20 cellular contexts compared by ENCODE assay signal in the genomic region with DNA sequence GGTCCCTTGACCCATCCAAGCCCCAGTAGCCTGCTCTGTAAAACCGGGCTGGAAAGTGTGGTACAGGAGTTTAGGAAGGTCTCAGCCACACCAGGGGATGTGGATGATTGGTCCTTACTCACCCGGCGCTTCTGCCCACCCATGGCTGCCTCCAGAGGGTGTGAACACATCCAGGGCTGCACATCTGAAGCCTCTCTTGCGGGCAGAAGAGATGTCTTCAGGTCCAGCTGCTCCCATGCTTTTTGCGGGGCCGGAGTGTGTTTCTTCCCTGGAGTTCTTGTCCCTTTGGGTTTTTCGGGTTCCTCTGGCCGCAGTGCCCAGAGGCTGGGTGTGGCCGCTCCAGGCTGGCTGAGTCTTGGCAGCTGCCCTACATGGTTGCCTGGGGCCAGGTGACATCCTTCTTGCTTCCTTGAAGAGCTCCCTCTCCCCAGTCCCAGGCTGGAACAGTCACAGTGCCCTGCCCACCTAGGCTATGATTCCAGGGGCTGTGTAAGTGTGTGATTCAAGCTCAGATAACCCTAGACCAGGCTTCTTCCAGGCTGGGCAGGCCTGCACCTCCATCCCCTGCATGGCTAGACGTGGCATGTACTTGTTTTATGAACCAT. TPM values are rescaled to one million over a fixed set of nuclear protein-coding genes. Genes with fewer than 3 reads are reported as not detected.
DNase-seq lines count a peak whose midpoint lies in the region; ATAC-seq, FAIRE-seq and TF ChIP-seq lines count a peak whose summit lies in the region.
"Had no signal": no experiment of that assay in that cellular context is flagged by ENCODE, and none has a peak within 500 bp of the region (broad histone marks: within the 10 kb centered on the region; RNA-seq: fewer than 3 reads in every experiment).

No MANE protein-coding gene starts in this region.

- no peaks in the 10 kb centered on the region for H3K27me3 Mint-ChIP-seq in osteocyte (ENCODE audit: unreplicated experiment)
- H3K27me3 Mint-ChIP-seq: activated CD4-positive, alpha-beta memory T cell treated with anti-CD3 and anti-CD28 coated beads for 36 hours had no signal

- in situ Hi-C loops in HepG2 (cut with HindIII; ENCODE audit: extremely low pct_ligation_motif_present, low pct_unique_long_range_greater_than_20kb), result no loop called here

- H3K27ac ChIP-seq in HepG2 (ENCODE audit: extremely low read length, insufficient read depth, low read length) (no peak overlapping the region), right lobe of liver (no peak overlapping the region)
- H3K27ac ChIP-seq: parathyroid adenoma, tibial artery, VCaP had no signal

- TF ChIP-seq RAD21 in HepG2 (CRISPR knock-in tag; IDR thresholded peaks at IDR 0.05), result no peak

- no peak for TF ChIP-seq CTCF in HepG2 (CRISPR knock-in tag; IDR thresholded peaks at IDR 0.05)
- no peak for TF ChIP-seq CTCF in right lobe of liver (IDR thresholded peaks at IDR 0.05)
- TF ChIP-seq CTCF in epithelial cell of esophagus (IDR thresholded peaks at IDR 0.05; ENCODE audit: insufficient read depth, low read depth, low read length, missing control alignments), result no peak
- no peak for TF ChIP-seq CTCF in osteocyte (IDR thresholded peaks at IDR 0.05)

- ATAC-seq in HepG2, result no peak
- no peak for ATAC-seq in right lobe of liver
- no peak for ATAC-seq in HG03342 (IDR thresholded peaks at IDR 0.05; ENCODE audit: unreplicated experiment)
- ATAC-seq: gastroesophageal sphincter had no signal

- TF ChIP-seq EP300 in HepG2 (IDR thresholded peaks at IDR 0.05; ENCODE audit: low read depth in 2 of 2, low read length in 2 of 2), result no peak
- TF ChIP-seq EP300 in HepG2 (CRISPR knock-in tag; IDR thresholded peaks at IDR 0.05; ENCODE audit: borderline replicate concordance), result no peak

- 16% methylated on average over 5 of the region's 10 CpGs for WGBS in HepG2 (ENCODE audit: low lambda C conversion rate)
- 43% methylated on average over 3 of the region's 10 CpGs for WGBS in right lobe of liver (ENCODE audit: insufficient coverage, low coverage, low lambda C conversion rate, missing lambda C conversion rate)

- H3K79me2 ChIP-seq in HepG2 (ENCODE audit: insufficient read depth, low read length), result no peaks in the 10 kb centered on the region
- H3K79me2 ChIP-seq: parathyroid adenoma had no signal

- DNase-seq in HepG2 (ENCODE audit: low spot score) (no peak), right lobe of liver (no peak), epithelial cell of esophagus (ENCODE audit: low read depth) (peak; percentile 69), osteocyte (ENCODE audit: extremely low spot score, unreplicated experiment) (no peak), NCI-H2227 (lab: John Stamatoyannopoulos, UW; ENCODE audit: unreplicated experiment) (no peak), HCEC 1CT (no peak), NCI-H1105 treated with DMSO at 0.1 percent for 48 hours (lab: John Stamatoyannopoulos, UW) (no peak)
- DNase-seq: activated CD4-positive, alpha-beta memory T cell treated with anti-CD3 and anti-CD28 coated beads for 36 hours; activated naive CD4-positive, alpha-beta T cell treated with anti-CD3 and anti-CD28 coated beads, Interleukin-2, amount 50 U/mL, for 16 hours; CD4-positive, CD25-positive, alpha-beta regulatory T cell; cortex of kidney; NCI-H524; SHP77 treated with DMSO at 0.1 percent for 48 hours had no signal

- POLR2A ChIA-PET in HepG2 (lab: Yijun Ruan, JAX), result no interaction called here

- peak overlapping the region; percentile 87 for H3K27ac Mint-ChIP-seq in osteocyte (ENCODE audit: unreplicated experiment)
- H3K27ac Mint-ChIP-seq: activated CD4-positive, alpha-beta memory T cell treated with anti-CD3 and anti-CD28 coated beads for 36 hours; CD4-positive, CD25-positive, alpha-beta regulatory T cell; GM23338 had no signal

- H3K27me3 ChIP-seq in HepG2 (ENCODE audit: control insufficient read depth in 1 of 2, insufficient read depth in 2 of 2, low read length in 2 of 2) (peaks cover 16 to 82% of the 10 kb centered on the region in 2 experiments), right lobe of liver (peaks cover 0 to 38% of the 10 kb centered on the region in 2 donors)
- H3K27me3 ChIP-seq: gastroesophageal sphincter, tibial artery had no signal

- no TSS peak for BruUV-seq in HepG2 (replicated peaks; lab: Mats Ljungman, UMichigan)

- peaks cover 10% of the 10 kb centered on the region for H3K4me1 ChIP-seq in HepG2 (ENCODE audit: insufficient read depth, low read length)
- H3K4me1 ChIP-seq in right lobe of liver, result no peaks in the 10 kb centered on the region
- H3K4me1 ChIP-seq: parathyroid adenoma had no signal

- H3K36me3 ChIP-seq in HepG2 (replicated peaks in 1 of 2; ENCODE audit: control insufficient read depth in 1 of 2, insufficient read depth in 2 of 2, low read length in 2 of 2) (no peaks in the 10 kb centered on the region), right lobe of liver (no peaks in the 10 kb centered on the region)
- H3K36me3 ChIP-seq: gastroesophageal sphincter, tibial artery had no signal

- no peaks in the 10 kb centered on the region for H4K20me1 ChIP-seq in HepG2 (ENCODE audit: insufficient read depth, low read length)

- H3K4me3 Mint-ChIP-seq in osteocyte (ENCODE audit: unreplicated experiment), result no peak overlapping the region
- H3K4me3 Mint-ChIP-seq: activated CD4-positive, alpha-beta memory T cell treated with anti-CD3 and anti-CD28 coated beads for 36 hours; CD4-positive, CD25-positive, alpha-beta regulatory T cell; GM23338 had no signal

- peaks cover 56% of the 10 kb centered on the region for H3K4me1 Mint-ChIP-seq in osteocyte (ENCODE audit: unreplicated experiment)
- H3K4me1 Mint-ChIP-seq: CD4-positive, CD25-positive, alpha-beta regulatory T cell; GM23338 had no signal

- TF ChIP-seq POLR2A in HepG2 (IDR thresholded peaks at IDR 0.05; ENCODE audit: insufficient read depth in 1 of 2, low read depth in 2 of 2, low read length in 2 of 2) (no peak), right lobe of liver (IDR thresholded peaks at IDR 0.05) (no peak)

- no peaks in the 10 kb centered on the region for H3K9me3 Mint-ChIP-seq in osteocyte (ENCODE audit: unreplicated experiment)
- H3K9me3 Mint-ChIP-seq: activated CD4-positive, alpha-beta memory T cell treated with anti-CD3 and anti-CD28 coated beads for 36 hours; GM23338 had no signal

- no peak overlapping the region for H3K4me2 ChIP-seq in HepG2 (ENCODE audit: low read depth, low read length)
- H3K4me2 ChIP-seq: GM23338 had no signal

- CTCF ChIA-PET in HepG2 (lab: Yijun Ruan, JAX; ENCODE audit: low intra/inter-chr PET ratio, low total read pairs), result no interaction called here

- no peaks in the 10 kb centered on the region for H3K36me3 Mint-ChIP-seq in osteocyte (ENCODE audit: unreplicated experiment)
- H3K36me3 Mint-ChIP-seq: activated CD4-positive, alpha-beta memory T cell treated with anti-CD3 and anti-CD28 coated beads for 36 hours; CD4-positive, CD25-positive, alpha-beta regulatory T cell had no signal

- H3K4me3 ChIP-seq in HepG2 (replicated peaks in 1 of 3; ENCODE audit: insufficient read depth in 1 of 3, low read depth in 2 of 3, low read length in 3 of 3) (no peak overlapping the region), right lobe of liver (no peak overlapping the region), epithelial cell of esophagus (ENCODE audit: low read length) (no peak overlapping the region)
- H3K4me3 ChIP-seq: gastroesophageal sphincter, GM23338, tibial artery had no signal

- H3K9me3 ChIP-seq in HepG2 (ENCODE audit: low read length) (no peaks in the 10 kb centered on the region), right lobe of liver (no peaks in the 10 kb centered on the region)
- H3K9me3 ChIP-seq: gastroesophageal sphincter, tibial artery had no signal

- H2AFZ ChIP-seq in HepG2 (ENCODE audit: low read length), result no peak overlapping the region
- H2AFZ ChIP-seq: GM23338, parathyroid adenoma had no signal

- intact Hi-C loops in HepG2 (cut with micrococcal nuclease; ENCODE audit: unreplicated experiment), result no loop called here
- intact Hi-C loops in right lobe of liver (cut with DNase I), result no loop called here

- H3K9ac ChIP-seq in HepG2 (ENCODE audit: insufficient read depth, low read depth, low read length), result no peak overlapping the region
- H3K9ac ChIP-seq: parathyroid adenoma had no signal

- FAIRE-seq in HepG2 (lab: Jason Lieb, UNC), result no peak

RNA-seq across cellular contexts. Expression of a gene that starts 33.9 kb away (rescaled TPM):
- total RNA-seq in HepG2 (2016; rRNA removed; fragmentation: Illumina TruSeq; extraction: Trizol) (10.5 and 13.7 TPM in 2 replicates), right lobe of liver (10 to 100 TPM in 1 of 6 experiments, 1 to 10 TPM in 5; 2.2 to 10.8 (median 5.0) TPM), osteocyte (11.9 and 13.7 TPM in 2 replicates)
- 4.0 and 4.5 TPM in 2 replicates for total RNA-seq in HepG2 (2016; cell fraction: cytosol; rRNA removed; fragmentation: Illumina TruSeq; extraction: Trizol; ENCODE audit: low read depth)
- total RNA-seq in HepG2 (2016; cell fraction: insoluble cytoplasmic fraction; rRNA removed; fragmentation: Illumina TruSeq; extraction: Trizol), result 8.3 and 12.0 TPM in 2 replicates
- total RNA-seq in HepG2 (2016; cell fraction: membrane; rRNA removed; fragmentation: Illumina TruSeq; extraction: Trizol), result 8.1 and 8.4 TPM in 2 replicates
- 5.7 and 8.2 TPM in 2 replicates for total RNA-seq in HepG2 (2016; cell fraction: nucleus; rRNA removed; fragmentation: Illumina TruSeq; extraction: Trizol)
- 33.1 and 49.7 TPM in 2 replicates for polyA plus RNA-seq in HepG2 (2011; rRNA removed)
- 45.0 and 52.1 TPM in 2 replicates for polyA plus RNA-seq in HepG2 (2011; cell fraction: cytosol; rRNA removed)
- 54.1 and 56.2 TPM in 2 replicates for polyA plus RNA-seq in HepG2 (2011; cell fraction: nucleus; rRNA removed)
- polyA plus RNA-seq in HepG2 (2012), result 51.6 and 55.6 TPM in 2 replicates
- polyA plus RNA-seq in HepG2 (2016; cell fraction: cytosol; fragmentation: Illumina TruSeq; extraction: Trizol; ENCODE audit: low read depth), result 4.4 and 6.3 TPM in 2 replicates
- polyA plus RNA-seq in HepG2 (2016; cell fraction: insoluble cytoplasmic fraction; fragmentation: Illumina TruSeq; extraction: Trizol; ENCODE audit: low read depth), result 9.3 and 10.5 TPM in 2 replicates
- 7.6 and 9.8 TPM in 2 replicates for polyA plus RNA-seq in HepG2 (2016; cell fraction: membrane; fragmentation: Illumina TruSeq; extraction: Trizol; ENCODE audit: low read depth)
- polyA plus RNA-seq in HepG2 (2016; cell fraction: nucleus; fragmentation: Illumina TruSeq; extraction: Trizol; ENCODE audit: insufficient read depth, low read depth), result 10.6 and 11.8 TPM in 2 replicates
- polyA minus RNA-seq in HepG2 (2011; rRNA and poly(A)+ RNA removed; ENCODE audit: low replicate concordance), result 4.8 and 66.6 TPM in 2 replicates
- 29.4 and 31.1 TPM in 2 replicates for polyA minus RNA-seq in HepG2 (2011; cell fraction: cytosol; rRNA and poly(A)+ RNA removed)
- 21.3 and 22.1 TPM in 2 replicates for polyA minus RNA-seq in HepG2 (2011; cell fraction: nucleus; rRNA and poly(A)+ RNA removed)

RNA-seq across cellular contexts. Expression of a gene that starts 34.9 kb away (rescaled TPM):
- total RNA-seq in HepG2 (2016; rRNA removed; fragmentation: Illumina TruSeq; extraction: Trizol) (not detected in 2 replicates), right lobe of liver (1 to 10 TPM; 1.9 to 4.0 (median 2.7) TPM), osteocyte (215 and 251 TPM in 2 replicates)
- not detected in 2 replicates for total RNA-seq in HepG2 (2016; cell fraction: cytosol; rRNA removed; fragmentation: Illumina TruSeq; extraction: Trizol; ENCODE audit: low read depth)
- not detected in 2 replicates for total RNA-seq in HepG2 (2016; cell fraction: insoluble cytoplasmic fraction; rRNA removed; fragmentation: Illumina TruSeq; extraction: Trizol)
- not detected in 2 replicates for total RNA-seq in HepG2 (2016; cell fraction: membrane; rRNA removed; fragmentation: Illumina TruSeq; extraction: Trizol)
- not detected in 2 replicates for total RNA-seq in HepG2 (2016; cell fraction: nucleus; rRNA removed; fragmentation: Illumina TruSeq; extraction: Trizol)
- 0.04 TPM in 1 of 2 replicates, not detected in the other for polyA plus RNA-seq in HepG2 (2011; rRNA removed)
- 0.04 TPM in 2 replicates for polyA plus RNA-seq in HepG2 (2011; cell fraction: cytosol; rRNA removed)
- polyA plus RNA-seq in HepG2 (2011; cell fraction: nucleus; rRNA removed), result 0.02 and 0.05 TPM in 2 replicates
- polyA plus RNA-seq in HepG2 (2012), result 0.05 and 0.08 TPM in 2 replicates
- not detected in 2 replicates for polyA plus RNA-seq in HepG2 (2016; cell fraction: cytosol; fragmentation: Illumina TruSeq; extraction: Trizol; ENCODE audit: low read depth)
- not detected in 2 replicates for polyA plus RNA-seq in HepG2 (2016; cell fraction: insoluble cytoplasmic fraction; fragmentation: Illumina TruSeq; extraction: Trizol; ENCODE audit: low read depth)
- polyA plus RNA-seq in HepG2 (2016; cell fraction: membrane; fragmentation: Illumina TruSeq; extraction: Trizol; ENCODE audit: low read depth), result not detected in 2 replicates
- not detected in 2 replicates for polyA plus RNA-seq in HepG2 (2016; cell fraction: nucleus; fragmentation: Illumina TruSeq; extraction: Trizol; ENCODE audit: insufficient read depth, low read depth)
- polyA minus RNA-seq in HepG2 (2011; rRNA and poly(A)+ RNA removed; ENCODE audit: low replicate concordance), result 0.06 and 0.12 TPM in 2 replicates
- not detected in 2 replicates for polyA minus RNA-seq in HepG2 (2011; cell fraction: cytosol; rRNA and poly(A)+ RNA removed)
- polyA minus RNA-seq in HepG2 (2011; cell fraction: nucleus; rRNA and poly(A)+ RNA removed), result 0.37 TPM in 1 of 2 replicates, not detected in the other
- total RNA-seq: activated CD4-positive, alpha-beta memory T cell treated with anti-CD3 and anti-CD28 coated beads for 36 hours; CD4-positive, CD25-positive, alpha-beta regulatory T cell; T-helper 1 cell treated with Interleukin-12 subunit alpha and Interleukin-12 subunit beta and Interleukin-4 antibody, amounts not matched to agents 30 ng/mL and 1 ng/mL, for 36 hours had no signal
- polyA plus RNA-seq: CD4-positive, CD25-positive, alpha-beta regulatory T cell had no signal

Comparison
In these comparisons a context has a peak if more than half of its experiments do, and no peak if none do; other contexts are left out.
1. RNA of a gene that starts 34.9 kb away (total RNA-seq): 215 to 251 TPM in osteocyte; 1.9 to 4.0 TPM in right lobe of liver and not detected in HepG2; every median in the first group is over 10 times any median in the second.